ENCODE assay signal across 19 cellular contexts in genomic region chr9:81369136-81369535, GRCh38.
"Had no signal": no experiment of that assay in that cellular context is flagged by ENCODE, and none has a peak within 500 bp of the region (broad histone marks: within the 10 kb centered on the region; RNA-seq: fewer than 3 reads in every experiment).

No MANE protein-coding gene starts in this region.

- DNase-seq: KBM-7, MV-4-11, NCI-H1048, NCI-H1105, NCI-H1417 treated with DMSO at 0.1 percent for 48 hours, NCI-H146, NCI-H1694 treated with DMSO at 0.1 percent for 48 hours, NCI-H1930, NCI-H2081, NCI-H2107, NCI-H2227 treated with DMSO at 0.1 percent for 48 hours, NCI-H524, NCI-H526 treated with DMSO at 0.1 percent for 48 hours, NCI-H774, PC-3, SHP77, SK-N-SH had no signal

- H3K9ac ChIP-seq: SK-N-SH had no signal

- H3K4me2 ChIP-seq: SK-N-SH had no signal

- H3K9me3 ChIP-seq: SK-N-SH had no signal

- ATAC-seq: Panc1, PC-3 had no signal

- H3K27ac ChIP-seq: RWPE1 had no signal
